In the genomic region with DNA sequence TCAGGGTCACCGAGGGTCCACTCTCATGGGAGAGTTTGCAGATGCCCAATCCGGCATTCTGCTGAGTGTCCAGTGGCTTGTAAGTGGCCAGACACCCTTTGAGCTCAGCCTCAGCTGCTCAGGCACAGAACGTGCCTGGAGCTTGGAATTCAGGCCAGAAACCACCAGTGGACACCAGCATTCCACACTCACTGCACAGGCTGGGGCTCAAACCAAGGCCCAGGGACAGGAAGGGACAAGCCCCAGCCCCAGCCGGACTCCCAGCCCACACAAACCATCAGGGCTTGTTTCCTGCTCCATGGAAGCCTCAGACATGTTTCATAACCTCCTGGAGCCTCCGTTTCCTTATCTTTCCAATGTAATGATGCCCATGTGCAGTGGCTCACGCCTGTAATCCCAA, we compare ENCODE assay signal across 21 cellular contexts. TPM values are rescaled to one million over a fixed set of nuclear protein-coding genes. Genes with fewer than 3 reads are reported as not detected.
DNase-seq lines count a peak whose midpoint lies in the region; TF ChIP-seq lines count a peak whose summit lies in the region.
"Had no signal": no experiment of that assay in that cellular context is flagged by ENCODE, and none has a peak within 500 bp of the region (broad histone marks: within the 10 kb centered on the region; RNA-seq: fewer than 3 reads in every experiment).

No MANE protein-coding gene starts in this region.

- no peaks in the 10 kb centered on the region for H3K4me1 ChIP-seq in adipocyte (ENCODE audit: control insufficient read depth, insufficient read depth, low read length)
- no peaks in the 10 kb centered on the region for H3K4me1 ChIP-seq in effector memory CD4-positive, alpha-beta T cell (ENCODE audit: control insufficient read depth, insufficient read depth, low read length, poor library complexity, severe bottlenecking)
- H3K4me1 ChIP-seq: thyroid gland had no signal

- peaks cover 5% of the 10 kb centered on the region for H3K27me3 ChIP-seq in adipocyte (replicated peaks; ENCODE audit: control insufficient read depth, insufficient read depth, low read length)
- H3K27me3 ChIP-seq in effector memory CD4-positive, alpha-beta T cell (replicated peaks; ENCODE audit: control insufficient read depth, insufficient read depth, low read length, poor library complexity, severe bottlenecking) = no peaks in the 10 kb centered on the region
- H3K27me3 ChIP-seq: thyroid gland had no signal

- no peak for TF ChIP-seq CTCF in fibroblast of villous mesenchyme (IDR thresholded peaks at IDR 0.05; ENCODE audit: insufficient read depth, low read depth, low read length)

- H3K9me3 ChIP-seq in adipocyte (ENCODE audit: control insufficient read depth, low read length) = no peaks in the 10 kb centered on the region
- no peaks in the 10 kb centered on the region for H3K9me3 ChIP-seq in effector memory CD4-positive, alpha-beta T cell (ENCODE audit: control insufficient read depth, low read length)
- H3K9me3 ChIP-seq: SK-N-SH, thyroid gland had no signal

- H3K9ac ChIP-seq in adipocyte (ENCODE audit: low read length) = no peak overlapping the region
- H3K9ac ChIP-seq: SK-N-SH had no signal

- DNase-seq in adipocyte (ENCODE audit: low read depth) (peak; percentile 34), fibroblast of villous mesenchyme (ENCODE audit: low read depth) (peak; percentile 25), NCI-H2029 treated with DMSO at 0.1 percent for 48 hours (lab: John Stamatoyannopoulos, UW) (no peak), NCI-H2081 treated with DMSO at 0.1 percent for 48 hours (lab: John Stamatoyannopoulos, UW) (no peak)
- no peak for DNase-seq in effector memory CD4-positive, alpha-beta T cell
- DNase-seq: activated CD4-positive, alpha-beta T cell treated with anti-CD3 and anti-CD28 coated beads, Interleukin-2, amount 10 ng/mL, durations not matched to agents 7 days and 5 days; effector CD4-positive, alpha-beta T cell; KBM-7; MV-4-11; NCI-H1694; NCI-H748 treated with DMSO at 0.1 percent for 48 hours; RPMI8226; SK-N-SH; stimulated activated CD4-positive, alpha-beta T cell treated with anti-CD3 and anti-CD28 coated beads, Interleukin-4, amount 100 ng/mL, for 1 hour; stimulated activated naive CD4-positive, alpha-beta T cell; thyroid gland; WERI-Rb-1 had no signal

- H3K36me3 ChIP-seq in adipocyte (ENCODE audit: control insufficient read depth, insufficient read depth, low read length, severe bottlenecking) = no peaks in the 10 kb centered on the region
- no peaks in the 10 kb centered on the region for H3K36me3 ChIP-seq in effector memory CD4-positive, alpha-beta T cell (ENCODE audit: control insufficient read depth, insufficient read depth, low read length)
- H3K36me3 ChIP-seq: thyroid gland, WERI-Rb-1 had no signal

- H3K4me3 ChIP-seq in adipocyte (ENCODE audit: low read length) (no peak overlapping the region), fibroblast of villous mesenchyme (ENCODE audit: low read depth, low read length) (no peak overlapping the region)
- no peak overlapping the region for H3K4me3 ChIP-seq in effector memory CD4-positive, alpha-beta T cell (ENCODE audit: insufficient read depth, low read depth, low read length, poor library complexity, severe bottlenecking)
- H3K4me3 ChIP-seq: GM12878, thyroid gland had no signal

- H3K27ac ChIP-seq in effector memory CD4-positive, alpha-beta T cell (ENCODE audit: insufficient read depth, low read length, poor library complexity, severe bottlenecking) = no peak overlapping the region
- H3K27ac ChIP-seq: thyroid gland, WERI-Rb-1 had no signal

RNA-seq across cellular contexts. Expression of gene NPRL3, which starts 5.0 kb away (rescaled TPM):
- total RNA-seq in fibroblast of villous mesenchyme = 10.6 and 13.0 TPM in 2 replicates

RNA-seq across cellular contexts. Expression of gene HBZ, which starts 9.0 kb away (rescaled TPM):
- not detected in 2 replicates for total RNA-seq in fibroblast of villous mesenchyme
- total RNA-seq: activated CD4-positive, alpha-beta T cell treated with anti-CD3 and anti-CD28 coated beads, Interleukin-2, amount 10 ng/mL, durations not matched to agents 7 days and 5 days; activated naive CD4-positive, alpha-beta T cell treated with anti-CD3 and anti-CD28 coated beads, Interleukin-2, amount 50 U/mL, for 72 hours; esophagus mucosa; omental fat pad; thyroid gland had no signal

RNA-seq across cellular contexts. Expression of gene HBM, which starts 22.3 kb away (rescaled TPM):
- total RNA-seq in fibroblast of villous mesenchyme = not detected in 2 replicates
- total RNA-seq: activated CD4-positive, alpha-beta T cell treated with anti-CD3 and anti-CD28 coated beads, Interleukin-2, amount 10 ng/mL, durations not matched to agents 7 days and 5 days; activated naive CD4-positive, alpha-beta T cell treated with anti-CD3 and anti-CD28 coated beads, Interleukin-2, amount 50 U/mL, for 72 hours; esophagus mucosa; GM12878; omental fat pad; thyroid gland had no signal

RNA-seq across cellular contexts. Expression of gene HBA2, which starts 29.2 kb away (rescaled TPM):
- not detected in 2 replicates for total RNA-seq in fibroblast of villous mesenchyme
- total RNA-seq: activated naive CD4-positive, alpha-beta T cell treated with anti-CD3 and anti-CD28 coated beads, Interleukin-2, amount 50 U/mL, for 72 hours had no signal

RNA-seq across cellular contexts. Expression of gene HBA1, which starts 33.0 kb away (rescaled TPM):
- not detected in 2 replicates for total RNA-seq in fibroblast of villous mesenchyme
- total RNA-seq: activated CD4-positive, alpha-beta T cell treated with anti-CD3 and anti-CD28 coated beads, Interleukin-2, amount 10 ng/mL, durations not matched to agents 7 days and 5 days; activated naive CD4-positive, alpha-beta T cell treated with anti-CD3 and anti-CD28 coated beads, Interleukin-2, amount 50 U/mL, for 72 hours had no signal

Comparison
In these comparisons a context has a peak if more than half of its experiments do, and no peak if none do; other contexts are left out.
1. DNase-seq: peak in adipocyte (single experiment) and fibroblast of villous mesenchyme (single experiment); none in NCI-H2029 treated with DMSO at 0.1 percent for 48 hours (single experiment), effector memory CD4-positive, alpha-beta T cell (0 of 3) and NCI-H2081 treated with DMSO at 0.1 percent for 48 hours (single experiment).